13 cellular contexts compared by ENCODE assay signal in the genomic region with DNA sequence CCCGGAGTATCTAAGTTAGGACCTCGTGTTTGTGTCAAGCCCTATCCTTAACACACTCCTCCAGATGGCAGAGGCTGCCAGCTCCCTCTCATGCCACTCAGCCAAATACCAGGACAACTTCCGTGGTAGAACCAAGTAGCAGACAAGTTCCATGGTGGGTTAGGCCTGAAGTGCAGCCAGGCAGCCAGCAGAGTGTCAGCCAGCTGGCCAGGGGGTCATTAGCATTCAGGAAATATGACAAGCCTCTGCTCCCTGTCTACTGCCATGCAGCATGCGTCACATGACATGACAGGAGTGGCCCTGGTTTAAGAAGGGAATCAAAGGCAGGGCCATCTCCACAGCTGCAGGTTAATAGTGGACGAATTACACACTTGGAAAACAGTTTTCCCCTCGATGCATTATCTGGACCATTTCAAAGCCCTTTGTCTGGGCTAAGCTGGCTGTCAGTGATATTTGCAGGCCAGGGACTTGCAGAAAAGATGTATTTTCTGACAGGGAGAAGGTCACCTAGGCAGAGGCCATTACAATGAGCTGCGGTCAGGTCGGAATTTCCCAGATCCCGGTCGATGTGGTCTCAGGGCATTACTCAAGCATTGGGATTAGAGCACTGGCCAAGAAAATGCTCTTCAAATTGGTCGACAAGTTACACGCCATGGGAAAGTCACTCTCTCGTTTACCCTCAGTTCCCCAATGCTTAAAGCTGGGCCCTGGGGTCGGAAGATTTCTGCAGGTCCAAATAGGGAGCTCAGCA.
DNase-seq lines count a peak whose midpoint lies in the region; ATAC-seq and TF ChIP-seq lines count a peak whose summit lies in the region.
"Had no signal": no experiment of that assay in that cellular context is flagged by ENCODE, and none has a peak within 500 bp of the region (broad histone marks: within the 10 kb centered on the region; RNA-seq: fewer than 3 reads in every experiment).

No MANE protein-coding gene starts in this region.

- H3K27me3 Mint-ChIP-seq in nephron (ENCODE audit: low read depth): peaks cover 15% of the 10 kb centered on the region

- intact Hi-C loops in body of pancreas (cut with DNase I): no loop called here

- ATAC-seq in body of pancreas: peak; percentile 84
- no peak for ATAC-seq in HG03354 (IDR thresholded peaks at IDR 0.05; ENCODE audit: poor library complexity, severe bottlenecking, unreplicated experiment)
- no peak for ATAC-seq in HG03280 (IDR thresholded peaks at IDR 0.05; ENCODE audit: unreplicated experiment)
- ATAC-seq: CD8-positive, alpha-beta T cell; Panc1 had no signal

- TF ChIP-seq CTCF in body of pancreas (IDR thresholded peaks at IDR 0.05) (no peak), nephron (IDR thresholded peaks at IDR 0.05; ENCODE audit: unreplicated experiment in 3 of 3) (no peak)

- no peaks in the 10 kb centered on the region for H3K27me3 ChIP-seq in body of pancreas
- H3K27me3 ChIP-seq: cardiac muscle cell had no signal

- WGBS in body of pancreas, 2 donors: 60 to 62% methylated on average over 14 of the region's 14 CpGs

- no peak for TF ChIP-seq POLR2A in body of pancreas (IDR thresholded peaks at IDR 0.05)

- DNase-seq in DMS 273 (lab: John Stamatoyannopoulos, UW; ENCODE audit: unreplicated experiment) (peak; percentile 11), DMS 273 treated with DMSO at 0.1 percent for 48 hours (lab: John Stamatoyannopoulos, UW) (no peak), NCI-H146 (lab: John Stamatoyannopoulos, UW) (peak; percentile 71), body of pancreas (peak in 2 of 4 donors; percentile 30 to 44), epidermal melanocyte (ENCODE audit: insufficient read length, low spot score) (no peak)
- DNase-seq: CD8-positive, alpha-beta T cell had no signal

- no peak overlapping the region for H3K4me3 ChIP-seq in body of pancreas
- H3K4me3 ChIP-seq: cardiac muscle cell, thoracic aorta had no signal

- H3K4me1 Mint-ChIP-seq in nephron: peaks cover 59% of the 10 kb centered on the region

- H3K4me3 Mint-ChIP-seq in nephron: no peak overlapping the region
- H3K4me3 Mint-ChIP-seq: CD8-positive, alpha-beta T cell had no signal

- peaks cover 19% of the 10 kb centered on the region for H3K4me1 ChIP-seq in body of pancreas

- peak overlapping the region in 2 of 3 experiments; percentile 41 to 52 for H3K27ac Mint-ChIP-seq in nephron
- H3K27ac Mint-ChIP-seq: CD8-positive, alpha-beta T cell had no signal

- peaks cover 10% of the 10 kb centered on the region for H3K36me3 Mint-ChIP-seq in nephron (ENCODE audit: low read depth)
- H3K36me3 Mint-ChIP-seq: CD8-positive, alpha-beta T cell had no signal

- no peaks in the 10 kb centered on the region for H3K9me3 ChIP-seq in body of pancreas
- H3K9me3 ChIP-seq: thoracic aorta had no signal

- H3K27ac ChIP-seq in body of pancreas: peak overlapping the region in 2 of 4 donors; percentile 63 to 66
- H3K27ac ChIP-seq: 22Rv1, cardiac muscle cell, thoracic aorta had no signal

- H3K36me3 ChIP-seq in body of pancreas (replicated peaks in 1 of 2; ENCODE audit: insufficient read depth in 1 of 2, low read depth in 2 of 2): no peaks in the 10 kb centered on the region
- H3K36me3 ChIP-seq: cardiac muscle cell, thoracic aorta had no signal

- H3K9me3 Mint-ChIP-seq in nephron: peaks cover 20% of the 10 kb centered on the region

Comparison
In these comparisons a context has a peak if more than half of its experiments do, and no peak if none do; other contexts are left out.
1. DNase-seq: peak in DMS 273 (single experiment) and NCI-H146 (single experiment); none in DMS 273 treated with DMSO at 0.1 percent for 48 hours (single experiment) and epidermal melanocyte (single experiment).